8 cellular contexts compared by ENCODE assay signal in genomic region chr7:27235387-27236052, GRCh38. TPM values are rescaled to one million over a fixed set of nuclear protein-coding genes. Genes with fewer than 3 reads are reported as not detected.
A peak's percentile ranks its signal among the peaks of the same experiment; 100 is the strongest.
DNase-seq lines count a peak whose midpoint lies in the region; ATAC-seq, FAIRE-seq and TF ChIP-seq lines count a peak whose summit lies in the region.

No MANE protein-coding gene starts in this region.

- DNase-seq in Calu3 (peak; percentile 91), HTR-8/SVneo (ENCODE audit: insufficient read length, low spot score) (peak; percentile 75), progenitor cell of endocrine pancreas (ENCODE audit: low spot score, unreplicated experiment) (peak; percentile 60), GM12891 (ENCODE audit: insufficient read length, low spot score) (no peak)

- H3K36me3 Mint-ChIP-seq in Calu3 (ENCODE audit: insufficient read depth, unreplicated experiment) (peaks cover 11% of the 10 kb centered on the region), progenitor cell of endocrine pancreas (ENCODE audit: insufficient read depth) (no peaks in the 10 kb centered on the region)

- peak overlapping the region in 1 of 2 donors; percentile 43 for H3K4me3 ChIP-seq in gastroesophageal sphincter

- CTCF ChIA-PET in Calu3 (lab: Charles Lee) = interaction anchor here (0.7 to 2.3 kb wide), 5 partner anchors 39 to 505 kb away, joined by 3 to 9 read pairs (median 4); no protein-coding TSS in a partner anchor

- H3K36me3 ChIP-seq in gastroesophageal sphincter = no peaks in the 10 kb centered on the region

- peaks cover 0 to 27% (median 13%) of the 10 kb centered on the region in 3 donors for H3K4me1 ChIP-seq in gastroesophageal sphincter

- TF ChIP-seq POLR2A in gastroesophageal sphincter (IDR thresholded peaks at IDR 0.05) (no peak), GM12891 (IDR thresholded peaks at IDR 0.05; ENCODE audit: low read depth, low read length) (no peak)

- no peak overlapping the region for H3K27ac ChIP-seq in gastroesophageal sphincter

- WGBS in gastroesophageal sphincter (ENCODE audit: low coverage in 1 of 2), 2 donors = no CpG with 5 or more reads among the region's 54 CpGs

- H3K4me3 Mint-ChIP-seq in Calu3 (ENCODE audit: low read depth, unreplicated experiment) (peak overlapping the region; percentile 84), progenitor cell of endocrine pancreas (ENCODE audit: low read depth) (peak overlapping the region; percentile 66)

- H3K4me1 Mint-ChIP-seq in Calu3 (ENCODE audit: low read depth, unreplicated experiment) (no peaks in the 10 kb centered on the region), progenitor cell of endocrine pancreas (ENCODE audit: low read depth) (peaks cover 6% of the 10 kb centered on the region)

- TF ChIP-seq EP300 in gastroesophageal sphincter (IDR thresholded peaks at IDR 0.05) = no peak

- H3K9me3 ChIP-seq in gastroesophageal sphincter = no peaks in the 10 kb centered on the region

- H3K9me3 Mint-ChIP-seq in Calu3 (ENCODE audit: low read depth, unreplicated experiment) (no peaks in the 10 kb centered on the region), progenitor cell of endocrine pancreas (ENCODE audit: low read depth) (no peaks in the 10 kb centered on the region)

- TF ChIP-seq CTCF in Calu3 (IDR thresholded peaks at IDR 0.05; ENCODE audit: unreplicated experiment) (peak; percentile 74), gastroesophageal sphincter (IDR thresholded peaks at IDR 0.05) (peak in 1 of 4 experiments; percentile 47), progenitor cell of endocrine pancreas (IDR thresholded peaks at IDR 0.05; ENCODE audit: unreplicated experiment) (peak; percentile 61)

- H3K27ac Mint-ChIP-seq in Calu3 (ENCODE audit: unreplicated experiment) (peak overlapping the region; percentile 37), progenitor cell of endocrine pancreas (no peak overlapping the region)

- BruUV-seq in Calu3 (replicated peaks; lab: Mats Ljungman, UMichigan) = no TSS peak

- peak; percentile 38 for FAIRE-seq in HTR-8/SVneo (lab: Jason Lieb, UNC)
- FAIRE-seq in GM12891 (lab: Jason Lieb, UNC) = no peak

- H3K27me3 Mint-ChIP-seq in Calu3 (ENCODE audit: unreplicated experiment) (peaks cover 28% of the 10 kb centered on the region), progenitor cell of endocrine pancreas (peaks cover 71% of the 10 kb centered on the region)

- intact Hi-C loops in Calu3 (cut with micrococcal nuclease; ENCODE audit: unreplicated experiment) = loop anchor here (1.0 kb wide), 1 partner anchor 341 kb away; no protein-coding TSS in a partner anchor

- peak; percentile 42 for ATAC-seq in SK-N-SH treated with all-trans-retinoic acid at 6 μM for 48 hours
- ATAC-seq in gastroesophageal sphincter = peak; percentile 14
- no peak for ATAC-seq in GM21360 (IDR thresholded peaks at IDR 0.05; ENCODE audit: unreplicated experiment)
- ATAC-seq in GM18873 (IDR thresholded peaks at IDR 0.05; ENCODE audit: low FRiP score, unreplicated experiment) = no peak

- peaks cover 98% of the 10 kb centered on the region for H3K27me3 ChIP-seq in gastroesophageal sphincter

TF ChIP-seq in SK-N-SH treated with all-trans-retinoic acid at 6 μM for 48 hours, 23 proteins besides CTCF, POLR2A, EP300 and RAD21:
- TF ChIP-seq CSDC2 (CRISPR knock-in tag; IDR thresholded peaks at IDR 0.05) = 0 out of 2 replicates have a peak, but pooled peaks have one; percentile 25
- TF ChIP-seq ZFP3 (CRISPR knock-in tag; IDR thresholded peaks at IDR 0.05) = no peak
TF ChIP-seq in SK-N-SH treated with all-trans-retinoic acid at 6 μM for 48 hours: peak in this region for 1.

TF ChIP-seq in GM12891, 5 proteins besides CTCF, POLR2A, EP300 and RAD21:
- no peak for TF ChIP-seq PAX5 (IDR thresholded peaks at IDR 0.05; ENCODE audit: insufficient read depth, low read length, severe bottlenecking)
- TF ChIP-seq TAF1 (IDR thresholded peaks at IDR 0.05; ENCODE audit: low read depth, low read length) = no peak
- TF ChIP-seq POU2F2 (IDR thresholded peaks at IDR 0.05; ENCODE audit: low read depth, low read length) = no peak
- TF ChIP-seq SPI1 (IDR thresholded peaks at IDR 0.05; ENCODE audit: low read depth, low read length) = no peak
- no peak for TF ChIP-seq POLR2AphosphoS5 (IDR thresholded peaks at IDR 0.05; ENCODE audit: low read depth, low read length)

RNA-seq across cellular contexts. Expression of gene EVX1, which starts 7.1 kb away (rescaled TPM):
- total RNA-seq in Calu3 (2022) = not detected in 2 replicates
- not detected for total RNA-seq in gastroesophageal sphincter
- total RNA-seq in progenitor cell of endocrine pancreas = not detected in 2 replicates
- polyA plus RNA-seq in GM12891 (2012; ENCODE audit: low read depth, missing spikeins) = not detected

RNA-seq across cellular contexts. Expression of gene HOXA13, which starts 35.6 kb away (rescaled TPM):
- total RNA-seq in Calu3 (2022) = 1.3 and 1.6 TPM in 2 replicates
- under 1 TPM in 1 of 4 donors, not detected in 3; 0.12 TPM for total RNA-seq in gastroesophageal sphincter
- not detected in 2 replicates for total RNA-seq in progenitor cell of endocrine pancreas
- polyA plus RNA-seq in GM12891 (2012; ENCODE audit: low read depth, missing spikeins) = not detected

RNA-seq across cellular contexts. Expression of gene HOXA11, which starts 50.5 kb away (rescaled TPM):
- total RNA-seq in Calu3 (2022) (0.39 and 0.54 TPM in 2 replicates), gastroesophageal sphincter (under 1 TPM in 1 of 4 donors, not detected in 3; 0.12 TPM), progenitor cell of endocrine pancreas (not detected in 2 replicates)
- polyA plus RNA-seq in GM12891 (2012; ENCODE audit: low read depth, missing spikeins) = not detected

Comparison
In these comparisons a context has a peak if more than half of its experiments do, and no peak if none do; other contexts are left out.
1. ATAC-seq: peak in SK-N-SH treated with all-trans-retinoic acid at 6 μM for 48 hours (single experiment) and gastroesophageal sphincter (single experiment); none in GM21360 (single experiment) and GM18873 (single experiment).